In genomic region chr5:139394654-139395566, GRCh38 we compare ENCODE assay signal across 1 cellular context.
TF ChIP-seq lines count a peak whose summit lies in the region.

TSS of gene PROB1 (minus strand) at chr5:139395104. CDS start at chr5:139395081, 23 bp downstream.

TF ChIP-seq in GM23338, 12 proteins besides CTCF, POLR2A, EP300 and RAD21 (continued from another document):
- TF ChIP-seq ZNF462 (CRISPR knock-in tag; IDR thresholded peaks at IDR 0.05) (no peak), JUNB (IDR thresholded peaks at IDR 0.05; ENCODE audit: unreplicated experiment) (no peak)
